1 cellular context compared by ENCODE assay signal in genomic region chr5:80987078-80987766, GRCh38.
A peak's percentile ranks its signal among the peaks of the same experiment; 100 is the strongest.
TF ChIP-seq lines count a peak whose summit lies in the region.

No MANE protein-coding gene starts in this region.

TF ChIP-seq in K562, 482 proteins besides CTCF, POLR2A, EP300 and RAD21:
- TF ChIP-seq UBTF (IDR thresholded peaks at IDR 0.05; ENCODE audit: borderline replicate concordance in 1 of 2, low read depth in 2 of 2, low read length in 2 of 2) (no peak), ATF7 (IDR thresholded peaks at IDR 0.05) (0 out of 2 replicates have a peak, but pooled peaks have one; percentile 26), ZNF408 (CRISPR knock-in tag; IDR thresholded peaks at IDR 0.05; ENCODE audit: low read depth) (no peak), FOS (IDR thresholded peaks at IDR 0.05; ENCODE audit: extremely low read depth, insufficient read length) (no peak), CHCHD3 (CRISPR knock-in tag; IDR thresholded peaks at IDR 0.05) (no peak), ARHGAP35 (IDR thresholded peaks at IDR 0.05; ENCODE audit: partially characterized antibody) (no peak), BCOR (IDR thresholded peaks at IDR 0.05) (no peak), E2F4 (CRISPR knock-in tag; IDR thresholded peaks at IDR 0.05; ENCODE audit: low read depth) (no peak), YY1 (IDR thresholded peaks at IDR 0.05; ENCODE audit: borderline replicate concordance in 1 of 3, control insufficient read depth in 1 of 3, extremely low read depth in 1 of 3, insufficient read depth in 3 of 3, insufficient read length in 1 of 3, insufficient replicate concordance in 2 of 3, low read depth in 1 of 3, low read length in 2 of 3) (no peak), CREB1 (IDR thresholded peaks at IDR 0.05) (no peak), CREB1 (CRISPR knock-in tag; IDR thresholded peaks at IDR 0.05) (no peak), PRPF4 (IDR thresholded peaks at IDR 0.05; ENCODE audit: insufficient read depth, low read depth, low read length, poor library complexity, severe bottlenecking) (no peak), KDM2B (CRISPR knock-in tag; IDR thresholded peaks at IDR 0.05) (no peak), USF2 (CRISPR knock-in tag; IDR thresholded peaks at IDR 0.05) (no peak), JUND (IDR thresholded peaks at IDR 0.05; ENCODE audit: borderline replicate concordance, low read depth, low read length) (no peak), JUND (tag; IDR thresholded peaks at IDR 0.05; ENCODE audit: borderline replicate concordance, low read depth, low read length) (no peak), GABPB2 (CRISPR knock-in tag; conservative IDR thresholded peaks at IDR 0.05) (no peak), ARID2 (IDR thresholded peaks at IDR 0.05) (no peak), ATF3 (IDR thresholded peaks at IDR 0.05) (peak; percentile 33; the same call in 1 of the 2 replicates), ATF3 (CRISPR knock-in tag; conservative IDR thresholded peaks at IDR 0.05) (no peak), ZNF232 (CRISPR knock-in tag; IDR thresholded peaks at IDR 0.05) (no peak), ARID3A (IDR thresholded peaks at IDR 0.05; ENCODE audit: borderline replicate concordance, low read depth, low read length) (no peak), BDP1 (IDR thresholded peaks at IDR 0.05; ENCODE audit: insufficient read depth, insufficient read length) (no peak), ATF1 (CRISPR knock-in tag; IDR thresholded peaks at IDR 0.05) (no peak), ATF1 (tag; IDR thresholded peaks at IDR 0.05) (peak; percentile 40; the same call in 1 of the 2 replicates), ZNF592 (IDR thresholded peaks at IDR 0.05) (no peak), CCNT2 (IDR thresholded peaks at IDR 0.05; ENCODE audit: borderline replicate concordance, extremely low read depth, insufficient read length, low read depth, low read length) (no peak), E4F1 (CRISPR knock-in tag; IDR thresholded peaks at IDR 0.05; ENCODE audit: borderline replicate concordance) (no peak), GMEB1 (CRISPR knock-in tag; IDR thresholded peaks at IDR 0.05) (no peak)
